ENCODE assay signal across 19 cellular contexts in genomic region chr9:122337561-122337939, GRCh38. TPM values are rescaled to one million over a fixed set of nuclear protein-coding genes. Genes with fewer than 3 reads are reported as not detected.
A peak's percentile ranks its signal among the peaks of the same experiment; 100 is the strongest.
DNase-seq lines count a peak whose midpoint lies in the region; ATAC-seq and TF ChIP-seq lines count a peak whose summit lies in the region.
"Had no signal": no experiment of that assay in that cellular context is flagged by ENCODE, and none has a peak within 500 bp of the region (broad histone marks: within the 10 kb centered on the region; RNA-seq: fewer than 3 reads in every experiment).

No MANE protein-coding gene starts in this region.

- peak; percentile 8 for ATAC-seq in WTC11
- no peak for ATAC-seq in HG03139 (IDR thresholded peaks at IDR 0.05; ENCODE audit: unreplicated experiment)
- ATAC-seq: CD8-positive, alpha-beta T cell; K562; Panc1; T-helper 17 cell had no signal

- peak overlapping the region; percentile 37 for H3K4me3 ChIP-seq in HUES6 (ENCODE audit: low read depth, low read length)
- peak overlapping the region; percentile 36 for H3K4me3 ChIP-seq in neural progenitor cell
- H3K4me3 ChIP-seq: BLaER1 treated with 17β-estradiol and CSF1 and Interleukin-3, amounts not matched to agents 10 nM and 100 nM; K562 had no signal

- DNase-seq in NCI-H524 treated with DMSO at 0.1 percent for 48 hours (lab: John Stamatoyannopoulos, UW), result peak; percentile 32
- no peak for DNase-seq in WTC11 (ENCODE audit: low spot score)
- DNase-seq in neural progenitor cell (ENCODE audit: low spot score), result no peak
- DNase-seq in HUDEP-2 (lab: John Stamatoyannopoulos, UW; ENCODE audit: unreplicated experiment in 76 of 76), result no peak
- DNase-seq in activated T-cell treated with anti-CD3 and anti-CD28 coated beads, Interleukin-2, amount 50 U/mL, for 1 hour, result no peak
- no peak for DNase-seq in NCI-H2029 (lab: John Stamatoyannopoulos, UW)
- DNase-seq: Calu3; CD8-positive, alpha-beta T cell; NCI-H1105 treated with DMSO at 0.1 percent for 48 hours; NCI-H187 treated with DMSO at 0.1 percent for 48 hours; NCI-H446 treated with DMSO at 0.1 percent for 48 hours; NCI-H82; T-helper 17 cell had no signal

- CTCF ChIA-PET in WTC11 (lab: Charles Lee), result interaction anchor here (0.6 to 6.6 kb wide), 10 partner anchors 9 to 242 kb away, joined by 3 to 71 read pairs (median 12); partner anchors contain the start of genes MRRF and RBM18

- H4K20me1 ChIP-seq in neural progenitor cell (ENCODE audit: low read depth), result no peaks in the 10 kb centered on the region

- TF ChIP-seq CTCF in WTC11 (IDR thresholded peaks at IDR 0.05) (no peak), neural progenitor cell (IDR thresholded peaks at IDR 0.05) (no peak)

- H3K9me3 Mint-ChIP-seq in WTC11 (no peaks in the 10 kb centered on the region), neural progenitor cell (no peaks in the 10 kb centered on the region)
- H3K9me3 Mint-ChIP-seq: CD8-positive, alpha-beta T cell had no signal

- H3K9me3 ChIP-seq in HUES6 (ENCODE audit: control insufficient read depth, insufficient read depth, low read depth, low read length), result no peaks in the 10 kb centered on the region
- H3K9me3 ChIP-seq in neural progenitor cell (ENCODE audit: low read depth), result no peaks in the 10 kb centered on the region
- H3K9me3 ChIP-seq: BLaER1 treated with 17β-estradiol and CSF1 and Interleukin-3, amounts not matched to agents 10 nM and 100 nM had no signal

- H3K27me3 Mint-ChIP-seq in WTC11 (ENCODE audit: low read depth) (peaks cover 8% of the 10 kb centered on the region; the same call in 1 of the 2 replicates), neural progenitor cell (ENCODE audit: insufficient read depth, low read depth) (peaks cover 3% of the 10 kb centered on the region)

- H2AFZ ChIP-seq in neural progenitor cell (replicated peaks), result peak overlapping the region; percentile 55

- H3K27ac ChIP-seq in HUES6 (ENCODE audit: low read depth, low read length) (no peak overlapping the region), neural progenitor cell (no peak overlapping the region)
- H3K27ac ChIP-seq: BLaER1 treated with 17β-estradiol and CSF1 and Interleukin-3, amounts not matched to agents 10 nM and 100 nM had no signal

- H3F3A ChIP-seq in neural progenitor cell (ENCODE audit: low read depth), result peaks cover 7% of the 10 kb centered on the region

- H3K4me2 ChIP-seq in neural progenitor cell, result peak overlapping the region; percentile 78

- POLR2A ChIA-PET in WTC11 (lab: Charles Lee), result interaction anchor here (1.3 to 1.7 kb wide), 2 partner anchors 9 to 73 kb away, joined by 3 to 7 read pairs; partner anchors contain the start of genes MRRF and RBM18

- peaks cover 10% of the 10 kb centered on the region; the same call in 1 of the 2 replicates for H3K27me3 ChIP-seq in HUES6 (ENCODE audit: control insufficient read depth, insufficient read depth, low read length)
- peaks cover 5% of the 10 kb centered on the region for H3K27me3 ChIP-seq in neural progenitor cell
- H3K27me3 ChIP-seq: BLaER1 treated with 17β-estradiol and CSF1 and Interleukin-3, amounts not matched to agents 10 nM and 100 nM had no signal

- H3K36me3 ChIP-seq in HUES6 (ENCODE audit: control insufficient read depth, insufficient read depth, low read length) (no peaks in the 10 kb centered on the region), neural progenitor cell (no peaks in the 10 kb centered on the region)
- H3K36me3 ChIP-seq: BLaER1 treated with 17β-estradiol and CSF1 and Interleukin-3, amounts not matched to agents 10 nM and 100 nM had no signal

- H3K27ac Mint-ChIP-seq in WTC11, result no peak overlapping the region
- no peak overlapping the region for H3K27ac Mint-ChIP-seq in neural progenitor cell
- H3K27ac Mint-ChIP-seq: CD8-positive, alpha-beta T cell; T-helper 17 cell had no signal

- H3K79me2 ChIP-seq in neural progenitor cell (ENCODE audit: low read depth), result no peaks in the 10 kb centered on the region

- H3K4me1 ChIP-seq in HUES6 (ENCODE audit: control insufficient read depth, insufficient read depth, low read length) (peaks cover 42% of the 10 kb centered on the region), neural progenitor cell (peaks cover 25% of the 10 kb centered on the region)

- H3K9ac ChIP-seq in HUES6 (ENCODE audit: low read length) (no peak overlapping the region), neural progenitor cell (no peak overlapping the region)
- H3K9ac ChIP-seq: BLaER1 treated with 17β-estradiol and CSF1 and Interleukin-3, amounts not matched to agents 10 nM and 100 nM had no signal

- H3K4me1 Mint-ChIP-seq in WTC11 (peaks cover 66% of the 10 kb centered on the region), neural progenitor cell (peaks cover 33% of the 10 kb centered on the region)

- H3K36me3 Mint-ChIP-seq in WTC11 (no peaks in the 10 kb centered on the region), neural progenitor cell (no peaks in the 10 kb centered on the region)
- H3K36me3 Mint-ChIP-seq: CD8-positive, alpha-beta T cell had no signal

- H3K4me3 Mint-ChIP-seq in WTC11 (peak overlapping the region; percentile 55), neural progenitor cell (no peak overlapping the region)
- H3K4me3 Mint-ChIP-seq: CD8-positive, alpha-beta T cell; T-helper 17 cell had no signal

TF ChIP-seq in WTC11, 78 proteins besides CTCF, POLR2A, EP300 and RAD21 (continues in another document):
- TF ChIP-seq SMAD3 (CRISPR knock-in tag; IDR thresholded peaks at IDR 0.05; ENCODE audit: borderline replicate concordance) (no peak), HMGXB4 (CRISPR knock-in tag; IDR thresholded peaks at IDR 0.05) (no peak), TP53 (CRISPR knock-in tag; IDR thresholded peaks at IDR 0.05) (no peak), ZNF532 (CRISPR knock-in tag; IDR thresholded peaks at IDR 0.05; ENCODE audit: borderline replicate concordance) (no peak), MYBL2 (CRISPR knock-in tag; IDR thresholded peaks at IDR 0.05) (no peak), USF2 (CRISPR knock-in tag; IDR thresholded peaks at IDR 0.05) (no peak), RORB (CRISPR knock-in tag; IDR thresholded peaks at IDR 0.05) (no peak), ERG (CRISPR knock-in tag; IDR thresholded peaks at IDR 0.05) (no peak)

RNA-seq across cellular contexts. Expression of gene PTGS1, which starts 33.3 kb away (rescaled TPM):
- total RNA-seq in WTC11 (2021) (0.89 to 1.1 TPM (median 1.0 TPM) in 3 replicates), neural progenitor cell (ENCODE audit: low replicate concordance) (1.8 and 2.2 TPM in 2 replicates)
- total RNA-seq: A673; CD8-positive, alpha-beta T cell had no signal
